22 cellular contexts compared by ENCODE assay signal in the genomic region with DNA sequence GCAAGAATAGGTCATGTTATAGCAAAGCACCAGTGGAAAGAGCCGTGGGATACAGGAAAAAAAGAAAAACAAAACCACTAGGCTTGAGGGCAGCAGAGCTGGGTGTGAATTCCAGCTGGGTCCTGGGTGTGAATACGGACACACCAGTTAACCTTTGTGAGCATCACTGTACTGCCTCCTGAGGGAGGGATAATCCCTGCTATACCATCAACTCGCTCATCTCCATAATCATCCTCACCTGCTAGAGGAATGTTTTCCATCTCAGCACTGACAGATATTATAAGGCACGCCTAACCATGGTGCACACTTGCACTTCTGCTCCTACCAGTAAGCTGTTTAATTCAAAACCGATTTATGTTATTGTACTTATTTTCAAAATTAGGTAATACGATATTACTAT.
DNase-seq lines count a peak whose midpoint lies in the region; ATAC-seq and TF ChIP-seq lines count a peak whose summit lies in the region.
"Had no signal": no experiment of that assay in that cellular context is flagged by ENCODE, and none has a peak within 500 bp of the region (broad histone marks: within the 10 kb centered on the region; RNA-seq: fewer than 3 reads in every experiment).

No MANE protein-coding gene starts in this region.

- intact Hi-C loops in esophagus muscularis mucosa (cut with DNase I): no loop called here

- 55% methylated on average over 6 of the region's 6 CpGs for WGBS in esophagus muscularis mucosa

- H3K4me1 Mint-ChIP-seq in T-helper 2 cell treated with Interferon-gamma antibody and Interleukin-4, amounts not matched to agents 5 μg/mL and 100 μg/mL, for 36 hours (ENCODE audit: low read depth): peaks cover 53% of the 10 kb centered on the region
- peaks cover 58% of the 10 kb centered on the region for H3K4me1 Mint-ChIP-seq in activated CD4-positive, alpha-beta memory T cell treated with anti-CD3 and anti-CD28 coated beads, Interleukin-2, amount 10 ng/mL, durations not matched to agents 7 days and 5 days
- H3K4me1 Mint-ChIP-seq in stimulated activated memory B cell treated with anti-CD40 and anti-IgM and Interleukin-4, amounts not matched to agents 10 μg/mL and 1 μg/mL and 100 μg/mL, for 72 hours: peaks cover 28% of the 10 kb centered on the region

- peak overlapping the region; percentile 34 for H3K27ac Mint-ChIP-seq in T-helper 2 cell treated with Interferon-gamma antibody and Interleukin-4, amounts not matched to agents 5 μg/mL and 100 μg/mL, for 36 hours
- H3K27ac Mint-ChIP-seq in activated CD4-positive, alpha-beta memory T cell treated with anti-CD3 and anti-CD28 coated beads, Interleukin-2, amount 10 ng/mL, durations not matched to agents 7 days and 5 days: peak overlapping the region; percentile 90
- H3K27ac Mint-ChIP-seq in stimulated activated memory B cell treated with anti-CD40 and anti-IgM and Interleukin-4, amounts not matched to agents 10 μg/mL and 1 μg/mL and 100 μg/mL, for 72 hours: peak overlapping the region; percentile 93
- H3K27ac Mint-ChIP-seq: GM23338, type B pancreatic cell had no signal

- CTCF ChIA-PET in activated CD4-positive, alpha-beta memory T cell treated with anti-CD3 and anti-CD28 coated beads, Interleukin-2, amount 10 ng/mL, durations not matched to agents 7 days and 5 days (lab: Charles Lee): interaction anchor here (1.6 kb wide), 1 partner anchor 22 kb away, joined by 3 read pairs; no protein-coding TSS in a partner anchor

- no peak overlapping the region for H3K4me3 ChIP-seq in esophagus muscularis mucosa
- H3K4me3 ChIP-seq: GM23338, psoas muscle had no signal

- no peak for TF ChIP-seq EP300 in esophagus muscularis mucosa (IDR thresholded peaks at IDR 0.05)

- no peak for ATAC-seq in stimulated activated memory B cell treated with anti-CD40 and anti-IgM and Interleukin-4, amounts not matched to agents 10 μg/mL and 1 μg/mL and 100 μg/mL, for 72 hours
- ATAC-seq: GM23338, left ventricle myocardium superior, psoas muscle had no signal

- no peaks in the 10 kb centered on the region for H3K27me3 ChIP-seq in esophagus muscularis mucosa
- H3K27me3 ChIP-seq: neutrophil had no signal

- H3K9me3 ChIP-seq in esophagus muscularis mucosa: no peaks in the 10 kb centered on the region
- H3K9me3 ChIP-seq: neutrophil, psoas muscle had no signal

- H3K9me3 Mint-ChIP-seq in T-helper 2 cell treated with Interferon-gamma antibody and Interleukin-4, amounts not matched to agents 5 μg/mL and 100 μg/mL, for 36 hours: no peaks in the 10 kb centered on the region
- no peaks in the 10 kb centered on the region for H3K9me3 Mint-ChIP-seq in activated CD4-positive, alpha-beta memory T cell treated with anti-CD3 and anti-CD28 coated beads, Interleukin-2, amount 10 ng/mL, durations not matched to agents 7 days and 5 days
- H3K9me3 Mint-ChIP-seq in stimulated activated memory B cell treated with anti-CD40 and anti-IgM and Interleukin-4, amounts not matched to agents 10 μg/mL and 1 μg/mL and 100 μg/mL, for 72 hours: no peaks in the 10 kb centered on the region
- H3K9me3 Mint-ChIP-seq: GM23338, type B pancreatic cell had no signal

- no peak for DNase-seq in T-helper 2 cell treated with Interferon-gamma antibody and Interleukin-4, amounts not matched to agents 5 μg/mL and 100 μg/mL, for 36 hours (ENCODE audit: low spot score)
- DNase-seq in T-helper 2 cell: no peak
- no peak for DNase-seq in activated CD4-positive, alpha-beta memory T cell treated with anti-CD3 and anti-CD28 coated beads, Interleukin-2, amount 10 ng/mL, durations not matched to agents 7 days and 5 days
- peak; percentile 86 for DNase-seq in esophagus muscularis mucosa (ENCODE audit: extremely low spot score)
- no peak for DNase-seq in OCI-M2 (lab: John Stamatoyannopoulos, UW; ENCODE audit: unreplicated experiment)
- DNase-seq in foreskin melanocyte: no peak
- DNase-seq in mucosa of gallbladder (ENCODE audit: low spot score): no peak
- DNase-seq: 8988T, activated gamma-delta T cell, amygdala, islet precursor cell, Kasumi-1, left ventricle myocardium superior, NCI-H187, NCI-H524 treated with DMSO at 0.1 percent for 48 hours, psoas muscle, RPMI8226, WERI-Rb-1 had no signal

- no peak for TF ChIP-seq CTCF in esophagus muscularis mucosa (IDR thresholded peaks at IDR 0.05)

- peaks cover 0 to 9% (median 0%) of the 10 kb centered on the region in 4 donors for H3K36me3 ChIP-seq in esophagus muscularis mucosa
- H3K36me3 ChIP-seq: WERI-Rb-1 had no signal

- H3K4me1 ChIP-seq in esophagus muscularis mucosa: peaks cover 18 to 40% (median 35%) of the 10 kb centered on the region in 4 donors

- H3K36me3 Mint-ChIP-seq in T-helper 2 cell treated with Interferon-gamma antibody and Interleukin-4, amounts not matched to agents 5 μg/mL and 100 μg/mL, for 36 hours (ENCODE audit: low read depth): peaks cover 3% of the 10 kb centered on the region
- H3K36me3 Mint-ChIP-seq in activated CD4-positive, alpha-beta memory T cell treated with anti-CD3 and anti-CD28 coated beads, Interleukin-2, amount 10 ng/mL, durations not matched to agents 7 days and 5 days (ENCODE audit: low read depth): peaks cover 4% of the 10 kb centered on the region
- peaks cover 19% of the 10 kb centered on the region for H3K36me3 Mint-ChIP-seq in stimulated activated memory B cell treated with anti-CD40 and anti-IgM and Interleukin-4, amounts not matched to agents 10 μg/mL and 1 μg/mL and 100 μg/mL, for 72 hours
- H3K36me3 Mint-ChIP-seq: type B pancreatic cell had no signal

- peaks cover 32% of the 10 kb centered on the region for H3K27me3 Mint-ChIP-seq in T-helper 2 cell treated with Interferon-gamma antibody and Interleukin-4, amounts not matched to agents 5 μg/mL and 100 μg/mL, for 36 hours (ENCODE audit: low read depth)
- peaks cover 1% of the 10 kb centered on the region for H3K27me3 Mint-ChIP-seq in activated CD4-positive, alpha-beta memory T cell treated with anti-CD3 and anti-CD28 coated beads, Interleukin-2, amount 10 ng/mL, durations not matched to agents 7 days and 5 days
- no peaks in the 10 kb centered on the region for H3K27me3 Mint-ChIP-seq in stimulated activated memory B cell treated with anti-CD40 and anti-IgM and Interleukin-4, amounts not matched to agents 10 μg/mL and 1 μg/mL and 100 μg/mL, for 72 hours
- H3K27me3 Mint-ChIP-seq: type B pancreatic cell had no signal

- no peak for TF ChIP-seq POLR2A in esophagus muscularis mucosa (IDR thresholded peaks at IDR 0.05; ENCODE audit: low read depth)

- POLR2A ChIA-PET in activated CD4-positive, alpha-beta memory T cell treated with anti-CD3 and anti-CD28 coated beads, Interleukin-2, amount 10 ng/mL, durations not matched to agents 7 days and 5 days (lab: Charles Lee): interaction anchor here (0.6 to 1.9 kb wide), 4 partner anchors 19 to 74 kb away, joined by 3 to 10 read pairs (median 6); a partner anchor contains a TSS

- H3K4me3 Mint-ChIP-seq in T-helper 2 cell treated with Interferon-gamma antibody and Interleukin-4, amounts not matched to agents 5 μg/mL and 100 μg/mL, for 36 hours: peak overlapping the region; percentile 79
- no peak overlapping the region for H3K4me3 Mint-ChIP-seq in activated CD4-positive, alpha-beta memory T cell treated with anti-CD3 and anti-CD28 coated beads, Interleukin-2, amount 10 ng/mL, durations not matched to agents 7 days and 5 days
- H3K4me3 Mint-ChIP-seq in stimulated activated memory B cell treated with anti-CD40 and anti-IgM and Interleukin-4, amounts not matched to agents 10 μg/mL and 1 μg/mL and 100 μg/mL, for 72 hours: no peak overlapping the region
- H3K4me3 Mint-ChIP-seq: GM23338, type B pancreatic cell had no signal

- peak overlapping the region in 2 of 4 donors; percentile 13 to 70 for H3K27ac ChIP-seq in esophagus muscularis mucosa (replicated peaks in 1 of 4)
- H3K27ac ChIP-seq: neutrophil, psoas muscle, WERI-Rb-1 had no signal

Comparison
In these comparisons a context has a peak if more than half of its experiments do, and no peak if none do; other contexts are left out.
1. H3K27ac Mint-ChIP-seq: peak in every context shown above with its lines; median percentile 93 in stimulated activated memory B cell treated with anti-CD40 and anti-IgM and Interleukin-4, amounts not matched to agents 10 μg/mL and 1 μg/mL and 100 μg/mL, for 72 hours; 90 in activated CD4-positive, alpha-beta memory T cell treated with anti-CD3 and anti-CD28 coated beads, Interleukin-2, amount 10 ng/mL, durations not matched to agents 7 days and 5 days; 34 in T-helper 2 cell treated with Interferon-gamma antibody and Interleukin-4, amounts not matched to agents 5 μg/mL and 100 μg/mL, for 36 hours.